1 cellular context compared by ENCODE assay signal in genomic region chr6:157110620-157111019, GRCh38.
A peak's percentile ranks its signal among the peaks of the same experiment; 100 is the strongest.
TF ChIP-seq lines count a peak whose summit lies in the region.

No MANE protein-coding gene starts in this region.

TF ChIP-seq in IMR-90, 13 proteins besides CTCF, POLR2A, EP300 and RAD21:
- no peak for TF ChIP-seq RCOR1 (IDR thresholded peaks at IDR 0.05; ENCODE audit: insufficient replicate concordance, low read length)
- TF ChIP-seq MAZ (IDR thresholded peaks at IDR 0.05; ENCODE audit: borderline replicate concordance, low read depth, low read length) = no peak
- TF ChIP-seq MAFK (IDR thresholded peaks at IDR 0.05; ENCODE audit: low read depth, low read length) = no peak
- TF ChIP-seq BHLHE40 (IDR thresholded peaks at IDR 0.05; ENCODE audit: low read depth, low read length) = no peak
- TF ChIP-seq SMC3 (IDR thresholded peaks at IDR 0.05; ENCODE audit: low read depth, low read length) = no peak
- TF ChIP-seq NFE2L2 (IDR thresholded peaks at IDR 0.05; ENCODE audit: low read depth, low read length) = no peak
- TF ChIP-seq, protein P1, sequence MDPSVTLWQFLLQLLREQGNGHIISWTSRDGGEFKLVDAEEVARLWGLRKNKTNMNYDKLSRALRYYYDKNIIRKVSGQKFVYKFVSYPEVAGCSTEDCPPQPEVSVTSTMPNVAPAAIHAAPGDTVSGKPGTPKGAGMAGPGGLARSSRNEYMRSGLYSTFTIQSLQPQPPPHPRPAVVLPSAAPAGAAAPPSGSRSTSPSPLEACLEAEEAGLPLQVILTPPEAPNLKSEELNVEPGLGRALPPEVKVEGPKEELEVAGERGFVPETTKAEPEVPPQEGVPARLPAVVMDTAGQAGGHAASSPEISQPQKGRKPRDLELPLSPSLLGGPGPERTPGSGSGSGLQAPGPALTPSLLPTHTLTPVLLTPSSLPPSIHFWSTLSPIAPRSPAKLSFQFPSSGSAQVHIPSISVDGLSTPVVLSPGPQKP (IDR thresholded peaks at IDR 0.05; ENCODE audit: borderline replicate concordance, low read depth, low read length) = no peak
- TF ChIP-seq MXI1 (IDR thresholded peaks at IDR 0.05; ENCODE audit: borderline replicate concordance, low read depth, low read length) = no peak
- peak; percentile 57 for TF ChIP-seq CEBPB (IDR thresholded peaks at IDR 0.05; ENCODE audit: low read depth, low read length)
- TF ChIP-seq USF2 (IDR thresholded peaks at IDR 0.05; ENCODE audit: low read depth, low read length) = no peak
- peak; percentile 60; the same call in 1 of the 2 replicates for TF ChIP-seq FOS (IDR thresholded peaks at IDR 0.05; ENCODE audit: low read depth, low read length)
- no peak for TF ChIP-seq CHD1 (IDR thresholded peaks at IDR 0.05; ENCODE audit: low read depth, low read length)
